1 cellular context compared by ENCODE assay signal in the genomic region with DNA sequence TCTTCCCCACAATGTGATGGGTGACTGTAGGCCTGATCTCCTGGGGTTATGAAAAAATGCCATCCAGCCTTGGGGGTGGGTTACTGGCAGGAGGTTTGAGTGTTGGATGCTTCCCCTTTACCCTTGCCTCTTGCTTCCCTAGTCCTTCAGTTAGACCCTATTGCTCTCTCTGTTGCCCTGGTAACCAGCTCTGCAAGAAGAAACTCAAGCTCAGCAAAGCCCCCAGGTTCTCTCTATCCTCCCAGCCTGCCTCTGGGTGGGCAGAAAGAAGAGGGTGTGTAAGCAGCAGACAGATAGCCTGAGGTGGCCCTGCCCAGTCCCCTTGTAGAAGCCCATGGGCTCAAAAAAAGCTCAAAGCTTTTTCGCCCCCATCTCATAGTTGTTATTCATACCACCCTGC.
TF ChIP-seq lines count a peak whose summit lies in the region.

No MANE protein-coding gene starts in this region.

TF ChIP-seq in HEK293, 187 proteins besides CTCF, POLR2A, EP300 and RAD21 (continued from another document):
- TF ChIP-seq, protein P1, sequence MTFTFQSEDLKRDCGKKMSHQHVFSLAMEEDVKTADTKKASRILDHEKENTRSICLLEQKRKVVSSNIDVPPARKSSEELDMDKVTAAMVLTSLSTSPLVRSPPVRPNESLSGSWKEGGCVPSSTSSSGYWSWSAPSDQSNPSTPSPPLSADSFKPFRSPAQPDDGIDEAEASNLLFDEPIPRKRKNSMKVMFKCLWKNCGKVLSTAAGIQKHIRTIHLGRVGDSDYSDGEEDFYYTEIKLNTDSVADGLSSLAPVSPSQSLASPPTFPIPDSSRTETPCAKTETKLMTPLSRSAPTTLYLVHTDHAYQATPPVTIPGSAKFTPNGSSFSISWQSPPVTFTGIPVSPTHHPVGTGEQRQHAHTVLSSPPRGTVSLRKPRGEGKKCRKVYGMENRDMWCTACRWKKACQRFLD (tag by site-specific recombination; IDR thresholded peaks at IDR 0.05), result no peak
- TF ChIP-seq ZNF830 (tag by site-specific recombination; IDR thresholded peaks at IDR 0.05; ENCODE audit: low read depth) (no peak), ZFHX2 (tag by site-specific recombination; conservative IDR thresholded peaks at IDR 0.05) (no peak), ZFP37 (tag by site-specific recombination; IDR thresholded peaks at IDR 0.05) (no peak)
